8 cellular contexts compared by ENCODE assay signal in the genomic region with DNA sequence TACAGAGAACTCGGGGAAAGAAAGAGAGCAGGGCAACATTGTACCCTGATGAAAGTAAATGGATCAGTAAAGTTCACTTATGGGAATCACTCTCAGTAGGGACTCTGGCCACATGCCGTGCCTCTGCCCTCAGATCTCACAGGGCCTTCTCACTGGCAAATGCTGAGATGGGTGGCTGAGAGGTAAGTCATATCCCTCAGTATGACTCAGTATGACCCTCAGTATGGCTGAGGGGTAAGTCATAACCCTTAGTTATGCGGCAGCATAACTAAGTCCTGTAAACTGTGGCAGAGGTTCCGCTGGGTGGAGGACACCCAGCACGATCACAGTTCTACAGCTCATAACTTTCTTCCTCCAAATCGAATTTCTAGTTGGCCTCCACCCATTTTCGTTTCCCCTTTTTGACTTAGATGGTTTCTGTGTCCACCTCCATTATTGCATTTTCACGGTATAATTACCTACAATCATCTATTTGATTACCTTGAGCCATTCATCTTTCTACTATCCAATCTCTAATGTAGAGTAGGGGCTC.
A peak's percentile ranks its signal among the peaks of the same experiment; 100 is the strongest.
DNase-seq lines count a peak whose midpoint lies in the region; ATAC-seq and TF ChIP-seq lines count a peak whose summit lies in the region.

No MANE protein-coding gene starts in this region.

- no peak overlapping the region for H3K4me3 ChIP-seq in GM12864 (ENCODE audit: low read depth, low read length)
- no peak overlapping the region for H3K4me3 ChIP-seq in choroid plexus epithelial cell (ENCODE audit: low read depth, low read length)

- DNase-seq in GM12864 (ENCODE audit: low read depth) (peak; percentile 62), choroid plexus epithelial cell (ENCODE audit: low read depth) (peak; percentile 75), HuH-7 (ENCODE audit: low spot score) (no peak), GM20000 (ENCODE audit: low spot score) (no peak), NCI-H524 (lab: John Stamatoyannopoulos, UW) (no peak)
- DNase-seq in effector CD4-positive, alpha-beta T cell = no peak

- ATAC-seq in GM21515 (IDR thresholded peaks at IDR 0.05; ENCODE audit: unreplicated experiment) (peak; percentile 97), HG03442 (IDR thresholded peaks at IDR 0.05; ENCODE audit: unreplicated experiment) (peak; percentile 97)

- no peak for TF ChIP-seq CTCF in GM12864 (IDR thresholded peaks at IDR 0.05; ENCODE audit: low read depth, low read length, missing control alignments)
- no peak for TF ChIP-seq CTCF in choroid plexus epithelial cell (conservative IDR thresholded peaks at IDR 0.05; ENCODE audit: low read depth, low read length)
- TF ChIP-seq CTCF in GM20000 (IDR thresholded peaks at IDR 0.05; ENCODE audit: extremely low read depth, missing control alignments) = no peak

Comparison
In these comparisons a context has a peak if more than half of its experiments do, and no peak if none do; other contexts are left out.
1. DNase-seq: peak in GM12864 (single experiment) and choroid plexus epithelial cell (single experiment); none in HuH-7 (single experiment), GM20000 (single experiment), effector CD4-positive, alpha-beta T cell (single experiment) and NCI-H524 (0 of 2).